Comparison of ENCODE assay signal across 25 cellular contexts in the genomic region with DNA sequence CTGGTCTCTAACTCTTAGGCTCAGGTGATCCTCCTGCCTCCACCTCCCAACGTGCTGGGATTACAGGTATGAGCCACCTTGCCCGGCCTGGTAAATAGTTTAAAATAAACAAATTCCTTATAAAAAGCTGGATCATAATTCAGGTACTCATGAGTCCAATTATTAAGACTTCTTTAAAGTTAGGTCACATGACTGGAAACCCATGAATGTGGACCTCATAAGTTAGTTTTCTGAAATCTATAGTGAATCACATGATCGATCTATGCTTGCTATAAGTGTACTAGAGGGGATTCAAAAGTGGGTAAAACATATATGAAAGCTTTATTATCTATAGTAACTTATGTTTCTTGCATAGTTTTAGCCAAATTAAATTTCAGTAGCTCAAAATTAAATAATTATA.
"Had no signal": no experiment of that assay in that cellular context is flagged by ENCODE, and none has a peak within 500 bp of the region (broad histone marks: within the 10 kb centered on the region; RNA-seq: fewer than 3 reads in every experiment).

No MANE protein-coding gene starts in this region.

- H3K27ac Mint-ChIP-seq: mesothelial cell of epicardium; progenitor cell of endocrine pancreas; stimulated activated memory B cell treated with anti-CD40 and anti-IgM and Interleukin-4, amounts not matched to agents 10 μg/mL and 1 μg/mL and 100 μg/mL, for 72 hours; type B pancreatic cell had no signal

- H3K27me3 ChIP-seq: esophagus muscularis mucosa, foreskin keratinocyte, heart right ventricle, left lung, right atrium auricular region, sigmoid colon, testis, tibial artery had no signal

- ATAC-seq: foreskin keratinocyte; heart right ventricle; left cardiac atrium; left lung; mucosa of descending colon; natural killer cell treated with Interleukin-12 subunit alpha and Interleukin-12 subunit beta and Interleukin-15 and Interleukin-18, amount 100 ng/mL, for 72 hours; stimulated activated memory B cell treated with anti-CD40 and anti-IgM and Interleukin-4, amounts not matched to agents 10 μg/mL and 1 μg/mL and 100 μg/mL, for 72 hours; stimulated activated naive CD8-positive, alpha-beta T cell treated with anti-CD3 and anti-CD28 coated beads, Interleukin-15, Interleukin-2, amounts not matched to agents 100 U/mL and 50 U/mL, for 24 hours had no signal

- H3K9ac ChIP-seq: parathyroid adenoma had no signal

- H3K9me3 Mint-ChIP-seq: mesothelial cell of epicardium; naive B cell; natural killer cell treated with Interleukin-12 subunit alpha and Interleukin-12 subunit beta and Interleukin-15 and Interleukin-18, amount 100 ng/mL, for 72 hours; neural crest cell; stimulated activated memory B cell treated with anti-CD40 and anti-IgM and Interleukin-4, amounts not matched to agents 10 μg/mL and 1 μg/mL and 100 μg/mL, for 72 hours had no signal

- H3K27me3 Mint-ChIP-seq: naive B cell; natural killer cell treated with Interleukin-12 subunit alpha and Interleukin-12 subunit beta and Interleukin-15 and Interleukin-18, amount 100 ng/mL, for 72 hours; progenitor cell of endocrine pancreas; stimulated activated memory B cell treated with anti-CD40 and anti-IgM and Interleukin-4, amounts not matched to agents 10 μg/mL and 1 μg/mL and 100 μg/mL, for 72 hours; type B pancreatic cell had no signal

- H3K27ac ChIP-seq: esophagus muscularis mucosa, foreskin keratinocyte, parathyroid adenoma, right atrium auricular region, sigmoid colon, testis, tibial artery had no signal

- H2AFZ ChIP-seq: parathyroid adenoma had no signal

- H3K4me3 ChIP-seq: esophagus muscularis mucosa, heart right ventricle, left lung, mucosa of descending colon, right atrium auricular region, sigmoid colon, testis, tibial artery had no signal

- H3K36me3 ChIP-seq: esophagus muscularis mucosa, heart right ventricle, left lung, right atrium auricular region, sigmoid colon, tibial artery had no signal

- H3K4me3 Mint-ChIP-seq: mesothelial cell of epicardium; natural killer cell treated with Interleukin-12 subunit alpha and Interleukin-12 subunit beta and Interleukin-15 and Interleukin-18, amount 100 ng/mL, for 72 hours; neural crest cell; stimulated activated memory B cell treated with anti-CD40 and anti-IgM and Interleukin-4, amounts not matched to agents 10 μg/mL and 1 μg/mL and 100 μg/mL, for 72 hours; type B pancreatic cell had no signal

- DNase-seq: effector CD8-positive, alpha-beta T cell; foreskin keratinocyte; glutamatergic neuron; heart right ventricle; hippocampal formation; left cardiac atrium; left lung; mesenchymal stem cell; mucosa of descending colon; naive B cell; sigmoid colon; stimulated activated CD4-positive, alpha-beta T cell treated with anti-CD3 and anti-CD28 coated beads, Interleukin-4, amount 100 ng/mL, for 4 hours; stimulated activated naive CD8-positive, alpha-beta T cell treated with anti-CD3 and anti-CD28 coated beads, Interleukin-15, Interleukin-2, amounts not matched to agents 100 U/mL and 50 U/mL, for 24 hours; substantia nigra; testis; tibial artery had no signal

- H3K36me3 Mint-ChIP-seq: naive B cell; natural killer cell treated with Interleukin-12 subunit alpha and Interleukin-12 subunit beta and Interleukin-15 and Interleukin-18, amount 100 ng/mL, for 72 hours; stimulated activated memory B cell treated with anti-CD40 and anti-IgM and Interleukin-4, amounts not matched to agents 10 μg/mL and 1 μg/mL and 100 μg/mL, for 72 hours had no signal

- H3K9me3 ChIP-seq: esophagus muscularis mucosa, heart right ventricle, left lung, mucosa of descending colon, right atrium auricular region, sigmoid colon, testis, tibial artery had no signal
